In the genomic region with DNA sequence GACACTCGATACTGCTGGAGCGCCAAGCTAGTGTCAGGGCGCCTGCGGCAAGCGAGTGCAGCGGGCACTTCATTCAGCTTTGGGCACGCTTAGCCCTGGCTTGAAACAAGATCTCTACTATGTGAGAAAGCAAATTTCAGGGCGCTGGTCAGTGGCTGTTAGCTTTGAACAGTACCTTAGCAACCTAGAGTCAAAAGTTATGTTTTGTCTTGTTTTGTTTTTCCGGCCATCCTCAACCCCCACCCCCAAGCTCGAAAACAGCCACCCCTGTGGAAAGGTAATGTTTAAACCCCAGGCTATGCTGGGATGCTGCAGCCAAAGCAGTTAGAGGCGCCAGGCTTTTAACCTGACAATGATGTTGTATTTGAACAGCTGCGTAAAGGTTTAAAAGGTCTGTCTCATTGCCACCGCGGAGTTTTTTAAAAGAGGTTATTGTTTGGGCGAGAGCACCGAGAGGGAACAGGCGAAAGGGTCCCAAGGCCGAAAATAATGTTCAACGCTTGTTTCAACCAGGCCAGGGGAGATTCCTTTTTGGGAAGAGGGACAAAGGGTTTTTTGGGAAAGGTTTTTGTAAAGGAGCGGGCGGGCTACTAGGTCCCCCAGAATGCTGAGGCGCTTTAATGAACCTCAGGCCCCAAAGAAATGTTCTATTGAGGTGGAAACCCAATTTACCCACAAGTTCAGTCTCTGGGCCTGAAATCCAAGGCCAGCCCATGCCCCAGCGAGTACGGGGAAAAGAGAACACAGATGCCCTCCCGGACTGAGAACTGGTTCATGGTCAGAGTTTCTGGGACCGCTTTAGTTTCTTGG, we compare ENCODE assay signal across 18 cellular contexts. TPM values are rescaled to one million over a fixed set of nuclear protein-coding genes. Genes with fewer than 3 reads are reported as not detected.
A peak's percentile ranks its signal among the peaks of the same experiment; 100 is the strongest.
DNase-seq lines count a peak whose midpoint lies in the region; ATAC-seq, FAIRE-seq and TF ChIP-seq lines count a peak whose summit lies in the region.
"Had no signal": no experiment of that assay in that cellular context is flagged by ENCODE, and none has a peak within 500 bp of the region (broad histone marks: within the 10 kb centered on the region; RNA-seq: fewer than 3 reads in every experiment).

No MANE protein-coding gene starts in this region.

- in situ Hi-C loops in HepG2 (cut with HindIII; ENCODE audit: extremely low pct_ligation_motif_present, low pct_unique_long_range_greater_than_20kb): no loop called here

- TF ChIP-seq RAD21 in HepG2 (CRISPR knock-in tag; IDR thresholded peaks at IDR 0.05): no peak

- H3K4me3 ChIP-seq in HepG2 (replicated peaks in 1 of 3; ENCODE audit: insufficient read depth in 1 of 3, low read depth in 2 of 3, low read length in 3 of 3): no peak overlapping the region
- no peak overlapping the region for H3K4me3 ChIP-seq in right lobe of liver
- H3K4me3 ChIP-seq in iPS-15b (ENCODE audit: low read depth, low read length): peak overlapping the region; percentile 18
- no peak overlapping the region for H3K4me3 ChIP-seq in thyroid gland (replicated peaks in 1 of 3)

- TF ChIP-seq EP300 in HepG2 (IDR thresholded peaks at IDR 0.05; ENCODE audit: low read depth in 2 of 2, low read length in 2 of 2) (peak in 1 of 2 experiments; percentile 5; a peak in 1 of 4 replicates), HepG2 (CRISPR knock-in tag; IDR thresholded peaks at IDR 0.05; ENCODE audit: borderline replicate concordance) (no peak)

- DNase-seq in HepG2 (ENCODE audit: low spot score) (peak; percentile 45), right lobe of liver (no peak), NCI-H526 treated with DMSO at 0.1 percent for 48 hours (lab: John Stamatoyannopoulos, UW) (peak; percentile 92), NCI-H2227 (lab: John Stamatoyannopoulos, UW; ENCODE audit: unreplicated experiment) (no peak), thyroid gland (no peak), NCI-H187 (lab: John Stamatoyannopoulos, UW) (no peak), DMS 273 treated with DMSO at 0.1 percent for 48 hours (lab: John Stamatoyannopoulos, UW) (no peak)
- DNase-seq: activated CD8-positive, alpha-beta memory T cell treated with anti-CD3 and anti-CD28 coated beads, Interleukin-2, amount 50 U/mL, for 4 hours; activated naive CD4-positive, alpha-beta T cell treated with anti-CD3 and anti-CD28 coated beads, Interleukin-2, amount 50 U/mL, for 16 hours; brain microvascular endothelial cell; hypothalamus; natural killer cell; NCI-H524 treated with DMSO at 0.1 percent for 48 hours; retina; substantia nigra had no signal

- no peak for TF ChIP-seq POLR2A in HepG2 (IDR thresholded peaks at IDR 0.05; ENCODE audit: insufficient read depth in 1 of 2, low read depth in 2 of 2, low read length in 2 of 2)
- no peak for TF ChIP-seq POLR2A in right lobe of liver (IDR thresholded peaks at IDR 0.05)
- TF ChIP-seq POLR2A in thyroid gland (IDR thresholded peaks at IDR 0.05): no peak

- no peaks in the 10 kb centered on the region for H3K79me2 ChIP-seq in HepG2 (ENCODE audit: insufficient read depth, low read length)

- BruUV-seq in HepG2 (replicated peaks; lab: Mats Ljungman, UMichigan): no TSS peak

- FAIRE-seq in HepG2 (lab: Jason Lieb, UNC): no peak

- POLR2A ChIA-PET in HepG2 (lab: Yijun Ruan, JAX): no interaction called here

- no peaks in the 10 kb centered on the region for H3K36me3 ChIP-seq in HepG2 (replicated peaks in 1 of 2; ENCODE audit: control insufficient read depth in 1 of 2, insufficient read depth in 2 of 2, low read length in 2 of 2)
- no peaks in the 10 kb centered on the region for H3K36me3 ChIP-seq in right lobe of liver
- no peaks in the 10 kb centered on the region for H3K36me3 ChIP-seq in iPS-15b (ENCODE audit: control insufficient read depth, insufficient read depth, low read length)
- H3K36me3 ChIP-seq in thyroid gland: no peaks in the 10 kb centered on the region
- H3K36me3 ChIP-seq: brain microvascular endothelial cell had no signal

- H3K4me2 ChIP-seq in HepG2 (ENCODE audit: low read depth, low read length): 0 out of 2 replicates have a peak overlapping the region, but pooled peaks have one; percentile 5

- no peaks in the 10 kb centered on the region for H4K20me1 ChIP-seq in HepG2 (ENCODE audit: insufficient read depth, low read length)

- no peak overlapping the region for H2AFZ ChIP-seq in HepG2 (ENCODE audit: low read length)

- H3K27me3 ChIP-seq in HepG2 (ENCODE audit: control insufficient read depth in 1 of 2, insufficient read depth in 2 of 2, low read length in 2 of 2): peaks cover 24 to 96% of the 10 kb centered on the region in 2 experiments; a peak in 4 of 5 replicates
- H3K27me3 ChIP-seq in right lobe of liver: peaks cover 18 to 92% of the 10 kb centered on the region in 2 donors
- H3K27me3 ChIP-seq in iPS-15b (ENCODE audit: control insufficient read depth, insufficient read depth, low read length): peaks cover 100% of the 10 kb centered on the region
- peaks cover 68% of the 10 kb centered on the region for H3K27me3 ChIP-seq in thyroid gland

- ATAC-seq in HepG2 (peak; percentile 24), right lobe of liver (no peak)
- ATAC-seq: natural killer cell had no signal

- H3K9ac ChIP-seq in HepG2 (ENCODE audit: insufficient read depth, low read depth, low read length): no peak overlapping the region
- no peak overlapping the region for H3K9ac ChIP-seq in iPS-15b (ENCODE audit: low read depth, low read length)

- WGBS in HepG2 (ENCODE audit: low lambda C conversion rate): 23% methylated on average over 20 of the region's 26 CpGs
- 7% methylated on average over 22 of the region's 26 CpGs for WGBS in right lobe of liver (ENCODE audit: insufficient coverage, low coverage, low lambda C conversion rate, missing lambda C conversion rate)
- WGBS in thyroid gland, 2 donors: 17% methylated on average over 26 of the region's 26 CpGs

- CTCF ChIA-PET in HepG2 (lab: Yijun Ruan, JAX; ENCODE audit: low intra/inter-chr PET ratio, low total read pairs): no interaction called here

- intact Hi-C loops in HepG2 (cut with micrococcal nuclease; ENCODE audit: unreplicated experiment): loop anchor here (5.0 kb wide), 2 partner anchors 523 to 1033 kb away; no protein-coding TSS in a partner anchor
- intact Hi-C loops in right lobe of liver (cut with DNase I): no loop called here
- intact Hi-C loops in thyroid gland (cut with DNase I): no loop called here

- H3K4me1 ChIP-seq in HepG2 (ENCODE audit: insufficient read depth, low read length) (peaks cover 14% of the 10 kb centered on the region), right lobe of liver (no peaks in the 10 kb centered on the region), iPS-15b (ENCODE audit: control insufficient read depth, insufficient read depth, low read length) (peaks cover 2% of the 10 kb centered on the region), thyroid gland (no peaks in the 10 kb centered on the region)

- no peak for TF ChIP-seq CTCF in HepG2 (CRISPR knock-in tag; IDR thresholded peaks at IDR 0.05)
- TF ChIP-seq CTCF in right lobe of liver (IDR thresholded peaks at IDR 0.05): no peak
- no peak for TF ChIP-seq CTCF in thyroid gland (IDR thresholded peaks at IDR 0.05)

- H3K9me3 ChIP-seq in HepG2 (ENCODE audit: low read length): no peaks in the 10 kb centered on the region
- H3K9me3 ChIP-seq in right lobe of liver: no peaks in the 10 kb centered on the region
- H3K9me3 ChIP-seq in iPS-15b (ENCODE audit: control insufficient read depth, insufficient read depth, low read length): no peaks in the 10 kb centered on the region
- no peaks in the 10 kb centered on the region for H3K9me3 ChIP-seq in thyroid gland

- H3K27ac ChIP-seq in HepG2 (ENCODE audit: extremely low read length, insufficient read depth, low read length): no peak overlapping the region
- no peak overlapping the region for H3K27ac ChIP-seq in right lobe of liver
- H3K27ac ChIP-seq in thyroid gland: no peak overlapping the region
- H3K27ac ChIP-seq: brain microvascular endothelial cell had no signal

RNA-seq across cellular contexts. Expression of gene HOXD10, which starts 2.3 kb away (rescaled TPM):
- total RNA-seq in HepG2 (2016; rRNA removed; fragmentation: Illumina TruSeq; extraction: Trizol): not detected in 2 replicates
- not detected in 2 replicates for total RNA-seq in HepG2 (2016; cell fraction: cytosol; rRNA removed; fragmentation: Illumina TruSeq; extraction: Trizol; ENCODE audit: low read depth)
- total RNA-seq in HepG2 (2016; cell fraction: insoluble cytoplasmic fraction; rRNA removed; fragmentation: Illumina TruSeq; extraction: Trizol): not detected in 2 replicates
- not detected in 2 replicates for total RNA-seq in HepG2 (2016; cell fraction: membrane; rRNA removed; fragmentation: Illumina TruSeq; extraction: Trizol)
- total RNA-seq in HepG2 (2016; cell fraction: nucleus; rRNA removed; fragmentation: Illumina TruSeq; extraction: Trizol): not detected in 2 replicates
- not detected in 2 replicates for polyA plus RNA-seq in HepG2 (2011; rRNA removed)
- polyA plus RNA-seq in HepG2 (2011; cell fraction: cytosol; rRNA removed): not detected in 2 replicates
- polyA plus RNA-seq in HepG2 (2011; cell fraction: nucleus; rRNA removed): not detected in 2 replicates
- polyA plus RNA-seq in HepG2 (2012): not detected in 2 replicates
- not detected in 2 replicates for polyA plus RNA-seq in HepG2 (2016; cell fraction: cytosol; fragmentation: Illumina TruSeq; extraction: Trizol; ENCODE audit: low read depth)
- not detected in 2 replicates for polyA plus RNA-seq in HepG2 (2016; cell fraction: insoluble cytoplasmic fraction; fragmentation: Illumina TruSeq; extraction: Trizol; ENCODE audit: low read depth)
- not detected in 2 replicates for polyA plus RNA-seq in HepG2 (2016; cell fraction: membrane; fragmentation: Illumina TruSeq; extraction: Trizol; ENCODE audit: low read depth)
- not detected in 2 replicates for polyA plus RNA-seq in HepG2 (2016; cell fraction: nucleus; fragmentation: Illumina TruSeq; extraction: Trizol; ENCODE audit: insufficient read depth, low read depth)
- not detected in 2 replicates for polyA minus RNA-seq in HepG2 (2011; rRNA and poly(A)+ RNA removed; ENCODE audit: low replicate concordance)
- polyA minus RNA-seq in HepG2 (2011; cell fraction: cytosol; rRNA and poly(A)+ RNA removed): not detected in 2 replicates
- not detected in 2 replicates for polyA minus RNA-seq in HepG2 (2011; cell fraction: nucleus; rRNA and poly(A)+ RNA removed)
- not detected for total RNA-seq in right lobe of liver
- under 1 TPM in 2 of 4 donors, not detected in 2; 0.33 to 0.54 TPM for total RNA-seq in thyroid gland
- total RNA-seq: liver, natural killer cell had no signal
- polyA plus RNA-seq: liver had no signal

RNA-seq across cellular contexts. Expression of gene HOXD11, which starts 7.2 kb away (rescaled TPM):
- not detected in 2 replicates for total RNA-seq in HepG2 (2016; rRNA removed; fragmentation: Illumina TruSeq; extraction: Trizol)
- total RNA-seq in HepG2 (2016; cell fraction: cytosol; rRNA removed; fragmentation: Illumina TruSeq; extraction: Trizol; ENCODE audit: low read depth): not detected in 2 replicates
- total RNA-seq in HepG2 (2016; cell fraction: insoluble cytoplasmic fraction; rRNA removed; fragmentation: Illumina TruSeq; extraction: Trizol): not detected in 2 replicates
- total RNA-seq in HepG2 (2016; cell fraction: membrane; rRNA removed; fragmentation: Illumina TruSeq; extraction: Trizol): not detected in 2 replicates
- not detected in 2 replicates for total RNA-seq in HepG2 (2016; cell fraction: nucleus; rRNA removed; fragmentation: Illumina TruSeq; extraction: Trizol)
- polyA plus RNA-seq in HepG2 (2011; rRNA removed): not detected in 2 replicates
- polyA plus RNA-seq in HepG2 (2011; cell fraction: cytosol; rRNA removed): not detected in 2 replicates
- not detected in 2 replicates for polyA plus RNA-seq in HepG2 (2011; cell fraction: nucleus; rRNA removed)
- not detected in 2 replicates for polyA plus RNA-seq in HepG2 (2012)
- polyA plus RNA-seq in HepG2 (2016; cell fraction: cytosol; fragmentation: Illumina TruSeq; extraction: Trizol; ENCODE audit: low read depth): not detected in 2 replicates
- not detected in 2 replicates for polyA plus RNA-seq in HepG2 (2016; cell fraction: insoluble cytoplasmic fraction; fragmentation: Illumina TruSeq; extraction: Trizol; ENCODE audit: low read depth)
- polyA plus RNA-seq in HepG2 (2016; cell fraction: membrane; fragmentation: Illumina TruSeq; extraction: Trizol; ENCODE audit: low read depth): not detected in 2 replicates
- polyA plus RNA-seq in HepG2 (2016; cell fraction: nucleus; fragmentation: Illumina TruSeq; extraction: Trizol; ENCODE audit: insufficient read depth, low read depth): not detected in 2 replicates
- polyA minus RNA-seq in HepG2 (2011; rRNA and poly(A)+ RNA removed; ENCODE audit: low replicate concordance): 0.72 TPM in 1 of 2 replicates, not detected in the other
- polyA minus RNA-seq in HepG2 (2011; cell fraction: cytosol; rRNA and poly(A)+ RNA removed): not detected in 2 replicates
- not detected in 2 replicates for polyA minus RNA-seq in HepG2 (2011; cell fraction: nucleus; rRNA and poly(A)+ RNA removed)
- total RNA-seq in right lobe of liver: not detected
- total RNA-seq in thyroid gland: not detected
- total RNA-seq: dermis microvascular lymphatic vessel endothelial cell, liver, natural killer cell had no signal
- polyA plus RNA-seq: liver had no signal

RNA-seq across cellular contexts. Expression of gene HOXD9, which starts 8.2 kb away (rescaled TPM):
- total RNA-seq in HepG2 (2016; rRNA removed; fragmentation: Illumina TruSeq; extraction: Trizol) (not detected in 2 replicates), right lobe of liver (under 1 TPM in 1 of 6 experiments, not detected in 5; 0.25 TPM), thyroid gland (1 to 10 TPM in 3 of 4 donors, under 1 TPM in 1; 0.83 to 3.9 (median 2.3) TPM)
- not detected in 2 replicates for total RNA-seq in HepG2 (2016; cell fraction: cytosol; rRNA removed; fragmentation: Illumina TruSeq; extraction: Trizol; ENCODE audit: low read depth)
- not detected in 2 replicates for total RNA-seq in HepG2 (2016; cell fraction: insoluble cytoplasmic fraction; rRNA removed; fragmentation: Illumina TruSeq; extraction: Trizol)
- total RNA-seq in HepG2 (2016; cell fraction: membrane; rRNA removed; fragmentation: Illumina TruSeq; extraction: Trizol): not detected in 2 replicates
- not detected in 2 replicates for total RNA-seq in HepG2 (2016; cell fraction: nucleus; rRNA removed; fragmentation: Illumina TruSeq; extraction: Trizol)
- polyA plus RNA-seq in HepG2 (2011; rRNA removed): not detected in 2 replicates
- not detected in 2 replicates for polyA plus RNA-seq in HepG2 (2011; cell fraction: cytosol; rRNA removed)
- not detected in 2 replicates for polyA plus RNA-seq in HepG2 (2011; cell fraction: nucleus; rRNA removed)
- polyA plus RNA-seq in HepG2 (2012): not detected in 2 replicates
- not detected in 2 replicates for polyA plus RNA-seq in HepG2 (2016; cell fraction: cytosol; fragmentation: Illumina TruSeq; extraction: Trizol; ENCODE audit: low read depth)
- polyA plus RNA-seq in HepG2 (2016; cell fraction: insoluble cytoplasmic fraction; fragmentation: Illumina TruSeq; extraction: Trizol; ENCODE audit: low read depth): not detected in 2 replicates
- not detected in 2 replicates for polyA plus RNA-seq in HepG2 (2016; cell fraction: membrane; fragmentation: Illumina TruSeq; extraction: Trizol; ENCODE audit: low read depth)
- polyA plus RNA-seq in HepG2 (2016; cell fraction: nucleus; fragmentation: Illumina TruSeq; extraction: Trizol; ENCODE audit: insufficient read depth, low read depth): not detected in 2 replicates
- 0.61 TPM in 1 of 2 replicates, not detected in the other for polyA minus RNA-seq in HepG2 (2011; rRNA and poly(A)+ RNA removed; ENCODE audit: low replicate concordance)
- not detected in 2 replicates for polyA minus RNA-seq in HepG2 (2011; cell fraction: cytosol; rRNA and poly(A)+ RNA removed)
- not detected in 2 replicates for polyA minus RNA-seq in HepG2 (2011; cell fraction: nucleus; rRNA and poly(A)+ RNA removed)
- total RNA-seq: liver, natural killer cell had no signal

RNA-seq across cellular contexts. Expression of gene HOXD12, which starts 14.7 kb away (rescaled TPM):
- total RNA-seq in HepG2 (2016; rRNA removed; fragmentation: Illumina TruSeq; extraction: Trizol): not detected in 2 replicates
- total RNA-seq in HepG2 (2016; cell fraction: cytosol; rRNA removed; fragmentation: Illumina TruSeq; extraction: Trizol; ENCODE audit: low read depth): not detected in 2 replicates
- not detected in 2 replicates for total RNA-seq in HepG2 (2016; cell fraction: insoluble cytoplasmic fraction; rRNA removed; fragmentation: Illumina TruSeq; extraction: Trizol)
- not detected in 2 replicates for total RNA-seq in HepG2 (2016; cell fraction: membrane; rRNA removed; fragmentation: Illumina TruSeq; extraction: Trizol)
- not detected in 2 replicates for total RNA-seq in HepG2 (2016; cell fraction: nucleus; rRNA removed; fragmentation: Illumina TruSeq; extraction: Trizol)
- not detected in 2 replicates for polyA plus RNA-seq in HepG2 (2011; rRNA removed)
- polyA plus RNA-seq in HepG2 (2011; cell fraction: cytosol; rRNA removed): not detected in 2 replicates
- polyA plus RNA-seq in HepG2 (2011; cell fraction: nucleus; rRNA removed): not detected in 2 replicates
- polyA plus RNA-seq in HepG2 (2012): not detected in 2 replicates
- not detected in 2 replicates for polyA plus RNA-seq in HepG2 (2016; cell fraction: cytosol; fragmentation: Illumina TruSeq; extraction: Trizol; ENCODE audit: low read depth)
- polyA plus RNA-seq in HepG2 (2016; cell fraction: insoluble cytoplasmic fraction; fragmentation: Illumina TruSeq; extraction: Trizol; ENCODE audit: low read depth): not detected in 2 replicates
- not detected in 2 replicates for polyA plus RNA-seq in HepG2 (2016; cell fraction: membrane; fragmentation: Illumina TruSeq; extraction: Trizol; ENCODE audit: low read depth)
- not detected in 2 replicates for polyA plus RNA-seq in HepG2 (2016; cell fraction: nucleus; fragmentation: Illumina TruSeq; extraction: Trizol; ENCODE audit: insufficient read depth, low read depth)
- polyA minus RNA-seq in HepG2 (2011; rRNA and poly(A)+ RNA removed; ENCODE audit: low replicate concordance): not detected in 2 replicates
- polyA minus RNA-seq in HepG2 (2011; cell fraction: cytosol; rRNA and poly(A)+ RNA removed): not detected in 2 replicates
- polyA minus RNA-seq in HepG2 (2011; cell fraction: nucleus; rRNA and poly(A)+ RNA removed): not detected in 2 replicates
- not detected for total RNA-seq in right lobe of liver
- not detected for total RNA-seq in thyroid gland
- total RNA-seq: dermis microvascular lymphatic vessel endothelial cell, liver, natural killer cell had no signal
- polyA plus RNA-seq: liver had no signal

RNA-seq across cellular contexts. Expression of gene HOXD8, which starts 15.2 kb away (rescaled TPM):
- total RNA-seq in HepG2 (2016; rRNA removed; fragmentation: Illumina TruSeq; extraction: Trizol): not detected in 2 replicates
- not detected in 2 replicates for total RNA-seq in HepG2 (2016; cell fraction: cytosol; rRNA removed; fragmentation: Illumina TruSeq; extraction: Trizol; ENCODE audit: low read depth)
- total RNA-seq in HepG2 (2016; cell fraction: insoluble cytoplasmic fraction; rRNA removed; fragmentation: Illumina TruSeq; extraction: Trizol): not detected in 2 replicates
- not detected in 2 replicates for total RNA-seq in HepG2 (2016; cell fraction: membrane; rRNA removed; fragmentation: Illumina TruSeq; extraction: Trizol)
- total RNA-seq in HepG2 (2016; cell fraction: nucleus; rRNA removed; fragmentation: Illumina TruSeq; extraction: Trizol): not detected in 2 replicates
- polyA plus RNA-seq in HepG2 (2011; rRNA removed): not detected in 2 replicates
- polyA plus RNA-seq in HepG2 (2011; cell fraction: cytosol; rRNA removed): not detected in 2 replicates
- not detected in 2 replicates for polyA plus RNA-seq in HepG2 (2011; cell fraction: nucleus; rRNA removed)
- not detected in 2 replicates for polyA plus RNA-seq in HepG2 (2012)
- polyA plus RNA-seq in HepG2 (2016; cell fraction: cytosol; fragmentation: Illumina TruSeq; extraction: Trizol; ENCODE audit: low read depth): not detected in 2 replicates
- polyA plus RNA-seq in HepG2 (2016; cell fraction: insoluble cytoplasmic fraction; fragmentation: Illumina TruSeq; extraction: Trizol; ENCODE audit: low read depth): not detected in 2 replicates
- polyA plus RNA-seq in HepG2 (2016; cell fraction: membrane; fragmentation: Illumina TruSeq; extraction: Trizol; ENCODE audit: low read depth): not detected in 2 replicates
- polyA plus RNA-seq in HepG2 (2016; cell fraction: nucleus; fragmentation: Illumina TruSeq; extraction: Trizol; ENCODE audit: insufficient read depth, low read depth): not detected in 2 replicates
- polyA minus RNA-seq in HepG2 (2011; rRNA and poly(A)+ RNA removed; ENCODE audit: low replicate concordance): not detected in 2 replicates
- polyA minus RNA-seq in HepG2 (2011; cell fraction: cytosol; rRNA and poly(A)+ RNA removed): not detected in 2 replicates
- polyA minus RNA-seq in HepG2 (2011; cell fraction: nucleus; rRNA and poly(A)+ RNA removed): not detected in 2 replicates
- under 1 TPM in 1 of 6 experiments, not detected in 5; 0.74 TPM for total RNA-seq in right lobe of liver
- 10 to 100 TPM in 2 of 4 donors, 1 to 10 TPM in 2; 4.1 to 24.9 (median 9.9) TPM for total RNA-seq in thyroid gland
- total RNA-seq: natural killer cell had no signal

Comparison
In these comparisons a context has a peak if more than half of its experiments do, and no peak if none do; other contexts are left out.
1. DNase-seq: peak in HepG2 (single experiment) and NCI-H526 treated with DMSO at 0.1 percent for 48 hours (single experiment); none in right lobe of liver (0 of 3), NCI-H2227 (single experiment), thyroid gland (0 of 2), NCI-H187 (0 of 2) and DMS 273 treated with DMSO at 0.1 percent for 48 hours (single experiment).